ENCODE assay signal across 30 cellular contexts in genomic region chr15:92583311-92584034, GRCh38.
"Had no signal": no experiment of that assay in that cellular context is flagged by ENCODE, and none has a peak within 500 bp of the region (broad histone marks: within the 10 kb centered on the region; RNA-seq: fewer than 3 reads in every experiment).

No MANE protein-coding gene starts in this region.

- ATAC-seq: activated CD4-positive, CD25-positive, alpha-beta regulatory T cell treated with anti-CD3 and anti-CD28 coated beads, Interleukin-2, amount 50 U/mL, for 24 hours; activated CD8-positive, alpha-beta T cell treated with anti-CD3 and anti-CD28 coated beads for 36 hours; activated T-cell treated with anti-CD3 and anti-CD28 coated beads, Interleukin-2, amount 50 U/mL, for 4 hours; activated T-helper 17 cell treated with anti-CD3 and anti-CD28 coated beads, Interleukin-2, amount 50 U/mL, for 72 hours; effector memory CD8-positive, alpha-beta T cell; foreskin keratinocyte; T-helper 17 cell had no signal

- H3K27me3 ChIP-seq: brain microvascular endothelial cell, foreskin keratinocyte, gastrocnemius medialis had no signal

- H3K9me3 ChIP-seq: esophagus muscularis mucosa, gastrocnemius medialis had no signal

- H3K36me3 ChIP-seq: brain microvascular endothelial cell, esophagus muscularis mucosa, gastrocnemius medialis, WERI-Rb-1 had no signal

- H3K4me3 ChIP-seq: esophagus muscularis mucosa, gastrocnemius medialis had no signal

- H3K4me1 ChIP-seq: esophagus muscularis mucosa, foreskin keratinocyte, gastrocnemius medialis had no signal

- DNase-seq: activated B cell treated with CpG ODN at 0.5 μM for 24 hours; activated CD4-positive, alpha-beta T cell treated with anti-CD3 and anti-CD28 coated beads for 48 hours; activated CD4-positive, alpha-beta T cell treated with anti-CD3 and anti-CD28 coated beads, Interleukin-2, amount 50 U/mL, for 1 hour; activated CD4-positive, alpha-beta T cell treated with anti-CD3 and anti-CD28 coated beads, Interleukin-2, amount 50 U/mL, for 48 hours; activated CD8-positive, alpha-beta memory T cell treated with anti-CD3 and anti-CD28 coated beads for 24 hours; activated CD8-positive, alpha-beta T cell treated with anti-CD3 and anti-CD28 coated beads for 36 hours; activated effector memory CD4-positive, alpha-beta T cell treated with Interleukin-2 at 50 U/mL for 16 hours; activated gamma-delta T cell treated with Interleukin-2 at 50 U/mL for 16 hours; activated naive CD4-positive, alpha-beta T cell treated with anti-CD3 and anti-CD28 coated beads, Interleukin-2, amount 50 U/mL, for 16 hours; activated naive CD4-positive, alpha-beta T cell treated with Interleukin-2 at 50 U/mL for 16 hours; activated T-cell treated with anti-CD3 and anti-CD28 coated beads, Interleukin-2, amount 50 U/mL, for 4 hours; amniotic stem cell; anterior cingulate cortex; brain microvascular endothelial cell; caudate nucleus; cortex of kidney; dermis blood vessel endothelial cell; effector CD4-positive, alpha-beta T cell; effector memory CD8-positive, alpha-beta T cell; erythroblast; foreskin keratinocyte; gastrocnemius medialis; glutamatergic neuron; T-helper 1 cell; T-helper 17 cell; T1000; WERI-Rb-1 had no signal

- H3K27ac ChIP-seq: brain microvascular endothelial cell, esophagus muscularis mucosa, foreskin keratinocyte, WERI-Rb-1 had no signal
